ENCODE assay signal across 11 cellular contexts in the genomic region with DNA sequence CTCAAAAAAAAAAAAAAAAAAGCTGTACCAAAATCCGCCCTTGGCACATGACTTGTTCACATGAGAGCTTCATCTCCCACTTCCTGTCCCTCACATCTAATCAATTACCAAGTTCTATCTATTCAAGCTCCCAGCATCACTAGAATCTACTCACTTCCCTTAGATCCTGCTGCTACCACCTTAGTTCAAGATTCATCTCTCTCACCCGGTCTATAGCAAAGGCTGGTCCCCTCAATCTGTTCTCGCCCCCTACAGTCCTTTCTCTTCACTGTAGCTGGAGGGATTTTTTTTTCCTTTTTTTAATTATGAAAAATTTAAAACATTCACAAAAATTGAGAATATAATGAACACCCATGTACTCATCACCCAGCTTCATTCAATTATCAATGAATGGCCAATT. TPM values are rescaled to one million over a fixed set of nuclear protein-coding genes. Genes with fewer than 3 reads are reported as not detected.
A peak's percentile ranks its signal among the peaks of the same experiment; 100 is the strongest.
DNase-seq lines count a peak whose midpoint lies in the region; ATAC-seq and TF ChIP-seq lines count a peak whose summit lies in the region.
"Had no signal": no experiment of that assay in that cellular context is flagged by ENCODE, and none has a peak within 500 bp of the region (broad histone marks: within the 10 kb centered on the region; RNA-seq: fewer than 3 reads in every experiment).

No MANE protein-coding gene starts in this region.

- H3K4me3 ChIP-seq in Karpas-422 (ENCODE audit: low read length) = no peak overlapping the region
- H3K4me3 ChIP-seq in cardiac fibroblast (replicated peaks in 1 of 2; ENCODE audit: low read depth in 2 of 2, low read length in 2 of 2) = no peak overlapping the region
- no peak overlapping the region for H3K4me3 ChIP-seq in retinal pigment epithelial cell (ENCODE audit: low read length)

- H3K27ac Mint-ChIP-seq in activated naive CD8-positive, alpha-beta T cell treated with anti-CD3 and anti-CD28 coated beads, Interleukin-2, amount 10 ng/mL, durations not matched to agents 7 days and 5 days = no peak overlapping the region
- H3K27ac Mint-ChIP-seq in activated naive CD8-positive, alpha-beta T cell treated with anti-CD3 and anti-CD28 coated beads for 36 hours = no peak overlapping the region
- no peak overlapping the region for H3K27ac Mint-ChIP-seq in natural killer cell

- no peak overlapping the region for H3K4me3 Mint-ChIP-seq in activated naive CD8-positive, alpha-beta T cell treated with anti-CD3 and anti-CD28 coated beads, Interleukin-2, amount 10 ng/mL, durations not matched to agents 7 days and 5 days
- H3K4me3 Mint-ChIP-seq in activated naive CD8-positive, alpha-beta T cell treated with anti-CD3 and anti-CD28 coated beads for 36 hours = no peak overlapping the region
- no peak overlapping the region for H3K4me3 Mint-ChIP-seq in natural killer cell

- peaks cover 6% of the 10 kb centered on the region; the same call in 1 of the 2 replicates for H3K4me1 ChIP-seq in Karpas-422 (ENCODE audit: low read length)

- no peak overlapping the region for H3K27ac ChIP-seq in Karpas-422 (ENCODE audit: low read length)

- H3K9me3 Mint-ChIP-seq in activated naive CD8-positive, alpha-beta T cell treated with anti-CD3 and anti-CD28 coated beads, Interleukin-2, amount 10 ng/mL, durations not matched to agents 7 days and 5 days = peaks cover 4% of the 10 kb centered on the region
- no peaks in the 10 kb centered on the region for H3K9me3 Mint-ChIP-seq in activated naive CD8-positive, alpha-beta T cell treated with anti-CD3 and anti-CD28 coated beads for 36 hours
- no peaks in the 10 kb centered on the region for H3K9me3 Mint-ChIP-seq in natural killer cell

- H3K9me2 ChIP-seq in Karpas-422 (replicated peaks; ENCODE audit: insufficient read depth, low read length) = no peaks in the 10 kb centered on the region

- peaks cover 7% of the 10 kb centered on the region for H3K27me3 Mint-ChIP-seq in activated naive CD8-positive, alpha-beta T cell treated with anti-CD3 and anti-CD28 coated beads, Interleukin-2, amount 10 ng/mL, durations not matched to agents 7 days and 5 days
- no peaks in the 10 kb centered on the region for H3K27me3 Mint-ChIP-seq in activated naive CD8-positive, alpha-beta T cell treated with anti-CD3 and anti-CD28 coated beads for 36 hours
- H3K27me3 Mint-ChIP-seq in natural killer cell (ENCODE audit: low read depth in 2 of 2) = peaks cover 13 to 22% of the 10 kb centered on the region in 2 donors

- no peaks in the 10 kb centered on the region for H3K27me3 ChIP-seq in Karpas-422 (ENCODE audit: low read length)

- TF ChIP-seq CTCF in cardiac fibroblast (IDR thresholded peaks at IDR 0.05; ENCODE audit: low read depth, low read length) (peak; percentile 28), retinal pigment epithelial cell (conservative IDR thresholded peaks at IDR 0.05; ENCODE audit: low read depth, low read length) (peak; percentile 25), natural killer cell (IDR thresholded peaks at IDR 0.05) (no peak)

- no peaks in the 10 kb centered on the region for H3K9me3 ChIP-seq in Karpas-422 (ENCODE audit: low read length)

- ATAC-seq in activated naive CD8-positive, alpha-beta T cell treated with anti-CD3 and anti-CD28 coated beads, Interleukin-2, amount 10 ng/mL, durations not matched to agents 7 days and 5 days (ENCODE audit: low read depth) = peak; percentile 61
- no peak for ATAC-seq in natural killer cell

- H3K9ac ChIP-seq in Karpas-422 (ENCODE audit: low read length) = no peak overlapping the region

- H3K4me2 ChIP-seq in Karpas-422 (ENCODE audit: low read depth, low read length, poor library complexity, severe bottlenecking) = no peak overlapping the region

- H3K36me3 ChIP-seq in Karpas-422 (ENCODE audit: insufficient read depth, low read length) = no peaks in the 10 kb centered on the region

- DNase-seq in activated naive CD8-positive, alpha-beta T cell treated with anti-CD3 and anti-CD28 coated beads, Interleukin-2, amount 10 ng/mL, durations not matched to agents 7 days and 5 days = no peak
- DNase-seq in activated naive CD8-positive, alpha-beta T cell treated with anti-CD3 and anti-CD28 coated beads for 36 hours = no peak
- DNase-seq in Karpas-422 = peak; percentile 74
- DNase-seq in cardiac fibroblast (ENCODE audit: low read depth in 2 of 2) = peak in 1 of 2 donors; percentile 10
- DNase-seq in retinal pigment epithelial cell (ENCODE audit: low read depth) = no peak
- no peak for DNase-seq in natural killer cell
- DNase-seq in activated effector memory CD4-positive, alpha-beta T cell treated with anti-CD3 and anti-CD28 coated beads, Interleukin-2, amount 50 U/mL, for 16 hours = no peak
- DNase-seq in cerebellum (ENCODE audit: low spot score) = no peak
- DNase-seq: effector memory CD4-positive, alpha-beta T cell; hippocampal formation; NCI-H1694 had no signal

- H4K20me1 ChIP-seq in Karpas-422 (ENCODE audit: insufficient read depth, low read depth, low read length) = no peaks in the 10 kb centered on the region

- peaks cover 8% of the 10 kb centered on the region for H3K4me1 Mint-ChIP-seq in activated naive CD8-positive, alpha-beta T cell treated with anti-CD3 and anti-CD28 coated beads, Interleukin-2, amount 10 ng/mL, durations not matched to agents 7 days and 5 days
- peaks cover 10% of the 10 kb centered on the region for H3K4me1 Mint-ChIP-seq in activated naive CD8-positive, alpha-beta T cell treated with anti-CD3 and anti-CD28 coated beads for 36 hours
- H3K4me1 Mint-ChIP-seq in natural killer cell = no peaks in the 10 kb centered on the region

- intact Hi-C loops in natural killer cell (cut with micrococcal nuclease) = no loop called here

- H3K79me2 ChIP-seq in Karpas-422 (ENCODE audit: low read length) = no peaks in the 10 kb centered on the region

- POLR2A ChIA-PET in activated naive CD8-positive, alpha-beta T cell treated with anti-CD3 and anti-CD28 coated beads, Interleukin-2, amount 10 ng/mL, durations not matched to agents 7 days and 5 days (lab: Charles Lee) = interaction anchor here (0.5 to 1.6 kb wide), 5 partner anchors 10 to 55 kb away, joined by 3 to 6 read pairs (median 4); no protein-coding TSS in a partner anchor

- peaks cover 3% of the 10 kb centered on the region for H3K36me3 Mint-ChIP-seq in activated naive CD8-positive, alpha-beta T cell treated with anti-CD3 and anti-CD28 coated beads, Interleukin-2, amount 10 ng/mL, durations not matched to agents 7 days and 5 days
- H3K36me3 Mint-ChIP-seq in activated naive CD8-positive, alpha-beta T cell treated with anti-CD3 and anti-CD28 coated beads for 36 hours = peaks cover 2% of the 10 kb centered on the region
- H3K36me3 Mint-ChIP-seq in natural killer cell = no peaks in the 10 kb centered on the region

- no peak overlapping the region for H2AFZ ChIP-seq in Karpas-422 (ENCODE audit: low read length)

RNA-seq across cellular contexts. Expression of gene GPR160, which starts 16.7 kb away (rescaled TPM):
- total RNA-seq in activated naive CD8-positive, alpha-beta T cell treated with anti-CD3 and anti-CD28 coated beads, Interleukin-2, amount 10 ng/mL, durations not matched to agents 7 days and 5 days = 10 to 100 TPM in 1 of 2 experiments, 1 to 10 TPM in 1; 9.7 to 10.5 TPM
- total RNA-seq in activated naive CD8-positive, alpha-beta T cell treated with anti-CD3 and anti-CD28 coated beads for 36 hours = 1 to 10 TPM; 8.2 to 9.6 TPM
- 67.6 and 94.6 TPM in 2 replicates for total RNA-seq in Karpas-422 (2014; rRNA removed; shearing (Covaris generic); ENCODE audit: low replicate concordance)
- 1 to 10 TPM; 1.8 to 5.5 (median 3.8) TPM for total RNA-seq in natural killer cell
- total RNA-seq in cerebellum = 3.9 TPM

RNA-seq across cellular contexts. Expression of gene SEC62, which starts 54.5 kb away (rescaled TPM):
- 10 to 100 TPM; 77.1 to 77.4 TPM for total RNA-seq in activated naive CD8-positive, alpha-beta T cell treated with anti-CD3 and anti-CD28 coated beads, Interleukin-2, amount 10 ng/mL, durations not matched to agents 7 days and 5 days
- 10 to 100 TPM; 63.3 to 64.2 TPM for total RNA-seq in activated naive CD8-positive, alpha-beta T cell treated with anti-CD3 and anti-CD28 coated beads for 36 hours
- 36.9 and 39.4 TPM in 2 replicates for total RNA-seq in Karpas-422 (2014; rRNA removed; shearing (Covaris generic); ENCODE audit: low replicate concordance)
- total RNA-seq in natural killer cell (10 to 100 TPM; 83.3 to 88.5 (median 86.6) TPM), cerebellum (66.9 TPM)
